In the genomic region with DNA sequence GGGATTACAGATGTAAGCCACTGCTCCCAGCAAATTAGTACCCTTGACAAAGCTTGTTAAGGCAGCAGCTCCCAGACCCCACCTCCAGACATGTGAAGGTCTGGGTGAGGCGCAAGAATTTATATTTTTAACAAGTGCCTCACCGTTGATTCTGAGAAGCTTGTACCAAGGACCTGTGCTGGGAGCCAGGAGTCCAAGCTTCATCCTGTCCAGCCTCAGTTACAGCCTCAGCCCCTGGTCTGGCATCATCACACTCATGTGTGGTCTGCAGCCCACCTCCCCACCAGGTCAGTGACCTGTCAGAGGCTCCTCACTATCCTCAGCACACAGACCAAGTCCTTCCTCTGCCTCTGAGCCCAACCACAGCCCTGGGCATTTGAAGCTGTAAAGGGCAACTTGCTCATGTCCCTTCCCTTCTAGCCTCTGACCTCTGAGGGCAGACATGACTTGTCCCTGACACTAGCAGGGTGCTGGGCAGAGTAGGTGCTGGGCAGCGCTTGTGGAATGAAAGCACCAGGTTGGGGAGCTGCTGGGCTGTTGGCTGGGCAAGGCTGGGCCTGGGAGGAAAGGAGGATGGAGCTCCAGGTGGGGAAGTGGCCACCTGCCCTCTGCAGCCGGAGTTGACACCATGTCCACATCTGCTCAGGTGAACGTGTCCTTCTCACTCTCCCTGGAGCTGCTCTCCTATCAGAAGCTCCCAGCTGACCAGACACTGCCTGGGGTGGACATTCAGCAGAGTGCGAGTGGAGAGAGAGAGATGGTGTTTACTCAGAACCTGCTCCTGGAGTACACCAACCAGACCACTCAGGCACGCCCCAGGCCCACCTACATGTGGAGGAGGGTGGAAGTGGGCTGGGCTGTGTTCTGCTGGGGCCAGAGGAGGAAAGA, we compare ENCODE assay signal across 16 cellular contexts. TPM values are rescaled to one million over a fixed set of nuclear protein-coding genes. Genes with fewer than 3 reads are reported as not detected.
DNase-seq lines count a peak whose midpoint lies in the region; ATAC-seq and TF ChIP-seq lines count a peak whose summit lies in the region.
"Had no signal": no experiment of that assay in that cellular context is flagged by ENCODE, and none has a peak within 500 bp of the region (broad histone marks: within the 10 kb centered on the region; RNA-seq: fewer than 3 reads in every experiment).

No MANE protein-coding gene starts in this region.

- DNase-seq in activated CD4-positive, alpha-beta T cell treated with anti-CD3 and anti-CD28 coated beads, Interleukin-2, amount 10 ng/mL, durations not matched to agents 7 days and 5 days, result no peak
- DNase-seq in activated CD4-positive, alpha-beta T cell treated with anti-CD3 and anti-CD28 coated beads, Interleukin-2, amount 10 ng/mL, durations not matched to agents 24 days and 14 days, result no peak
- DNase-seq in CD8-positive, alpha-beta T cell, result no peak
- DNase-seq in OCI-LY7 (ENCODE audit: low spot score), result no peak
- DNase-seq in brain microvascular endothelial cell, result no peak
- DNase-seq: DMS 273 treated with DMSO at 0.1 percent for 48 hours; NCI-H1105; NCI-H2081 treated with DMSO at 0.1 percent for 48 hours; stimulated activated CD4-positive, alpha-beta T cell treated with anti-CD3 and anti-CD28 coated beads, Interleukin-2, amount 100 ng/mL, for 24 hours had no signal

- H3K36me3 Mint-ChIP-seq in activated CD4-positive, alpha-beta T cell treated with anti-CD3 and anti-CD28 coated beads, Interleukin-2, amount 10 ng/mL, durations not matched to agents 7 days and 5 days (ENCODE audit: low read depth), result peaks cover 36% of the 10 kb centered on the region
- peaks cover 31% of the 10 kb centered on the region for H3K36me3 Mint-ChIP-seq in activated CD4-positive, alpha-beta T cell treated with anti-CD3 and anti-CD28 coated beads, Interleukin-2, amount 10 ng/mL, durations not matched to agents 24 days and 14 days (ENCODE audit: low read depth)
- peaks cover 54% of the 10 kb centered on the region for H3K36me3 Mint-ChIP-seq in CD8-positive, alpha-beta T cell
- peaks cover 69% of the 10 kb centered on the region for H3K36me3 Mint-ChIP-seq in dendritic cell treated with granulocyte-macrophage colony-stimulating factor and Interleukin-4, amounts not matched to agents 40 ng/mL and 50 ng/mL, for 4 days (ENCODE audit: low read depth)

- H3K4me1 ChIP-seq in CD8-positive, alpha-beta T cell (ENCODE audit: insufficient read depth, low read length), result no peaks in the 10 kb centered on the region
- peaks cover 3 to 10% of the 10 kb centered on the region in 2 experiments for H3K4me1 ChIP-seq in neutrophil (ENCODE audit: control insufficient read depth in 1 of 2, insufficient read depth in 1 of 2, low read depth in 1 of 2, low read length in 1 of 2)
- H3K4me1 ChIP-seq in OCI-LY7 (ENCODE audit: insufficient read depth, low read length, poor library complexity, severe bottlenecking), result no peaks in the 10 kb centered on the region
- H3K4me1 ChIP-seq: gastroesophageal sphincter had no signal

- H3K4me2 ChIP-seq in OCI-LY7 (ENCODE audit: low read length), result no peak overlapping the region

- H3K9me3 ChIP-seq in CD8-positive, alpha-beta T cell (ENCODE audit: low read length), result no peaks in the 10 kb centered on the region
- H3K9me3 ChIP-seq in neutrophil (no peaks in the 10 kb centered on the region), OCI-LY7 (ENCODE audit: low read length) (no peaks in the 10 kb centered on the region)
- H3K9me3 ChIP-seq: gastroesophageal sphincter, left lung had no signal

- no peaks in the 10 kb centered on the region for H3K9me3 Mint-ChIP-seq in activated CD4-positive, alpha-beta T cell treated with anti-CD3 and anti-CD28 coated beads, Interleukin-2, amount 10 ng/mL, durations not matched to agents 7 days and 5 days
- H3K9me3 Mint-ChIP-seq in activated CD4-positive, alpha-beta T cell treated with anti-CD3 and anti-CD28 coated beads, Interleukin-2, amount 10 ng/mL, durations not matched to agents 24 days and 14 days, result no peaks in the 10 kb centered on the region
- no peaks in the 10 kb centered on the region for H3K9me3 Mint-ChIP-seq in CD8-positive, alpha-beta T cell
- no peaks in the 10 kb centered on the region for H3K9me3 Mint-ChIP-seq in dendritic cell treated with granulocyte-macrophage colony-stimulating factor and Interleukin-4, amounts not matched to agents 40 ng/mL and 50 ng/mL, for 4 days

- H3K4me3 ChIP-seq in CD8-positive, alpha-beta T cell (ENCODE audit: low read depth, low read length), result no peak overlapping the region
- H3K4me3 ChIP-seq in neutrophil (ENCODE audit: low read depth in 1 of 2, low read length in 1 of 2), result no peak overlapping the region
- H3K4me3 ChIP-seq in OCI-LY7 (ENCODE audit: low read depth, low read length, poor library complexity, severe bottlenecking), result no peak overlapping the region
- no peak overlapping the region for H3K4me3 ChIP-seq in brain microvascular endothelial cell (ENCODE audit: low read depth, low read length)
- H3K4me3 ChIP-seq: gastroesophageal sphincter, left lung had no signal

- no peak overlapping the region for H2AFZ ChIP-seq in OCI-LY7 (ENCODE audit: low read length)

- no TSS peak for BruUV-seq in OCI-LY7 (replicated peaks; lab: Mats Ljungman, UMichigan)

- no peaks in the 10 kb centered on the region for H3K27me3 Mint-ChIP-seq in activated CD4-positive, alpha-beta T cell treated with anti-CD3 and anti-CD28 coated beads, Interleukin-2, amount 10 ng/mL, durations not matched to agents 7 days and 5 days
- no peaks in the 10 kb centered on the region for H3K27me3 Mint-ChIP-seq in activated CD4-positive, alpha-beta T cell treated with anti-CD3 and anti-CD28 coated beads, Interleukin-2, amount 10 ng/mL, durations not matched to agents 24 days and 14 days
- H3K27me3 Mint-ChIP-seq in CD8-positive, alpha-beta T cell (ENCODE audit: low read depth), result no peaks in the 10 kb centered on the region
- H3K27me3 Mint-ChIP-seq in dendritic cell treated with granulocyte-macrophage colony-stimulating factor and Interleukin-4, amounts not matched to agents 40 ng/mL and 50 ng/mL, for 4 days, result no peaks in the 10 kb centered on the region

- H3K4me1 Mint-ChIP-seq in activated CD4-positive, alpha-beta T cell treated with anti-CD3 and anti-CD28 coated beads, Interleukin-2, amount 10 ng/mL, durations not matched to agents 7 days and 5 days, result peaks cover 8% of the 10 kb centered on the region
- peaks cover 9% of the 10 kb centered on the region for H3K4me1 Mint-ChIP-seq in activated CD4-positive, alpha-beta T cell treated with anti-CD3 and anti-CD28 coated beads, Interleukin-2, amount 10 ng/mL, durations not matched to agents 24 days and 14 days
- peaks cover 8% of the 10 kb centered on the region for H3K4me1 Mint-ChIP-seq in CD8-positive, alpha-beta T cell (ENCODE audit: low read depth)
- peaks cover 5% of the 10 kb centered on the region for H3K4me1 Mint-ChIP-seq in dendritic cell treated with granulocyte-macrophage colony-stimulating factor and Interleukin-4, amounts not matched to agents 40 ng/mL and 50 ng/mL, for 4 days (ENCODE audit: low read depth)

- no peaks in the 10 kb centered on the region for H3K9me2 ChIP-seq in OCI-LY7 (ENCODE audit: insufficient read depth, low read length)

- peak overlapping the region; percentile 54 for H3K27ac Mint-ChIP-seq in activated CD4-positive, alpha-beta T cell treated with anti-CD3 and anti-CD28 coated beads, Interleukin-2, amount 10 ng/mL, durations not matched to agents 7 days and 5 days
- H3K27ac Mint-ChIP-seq in activated CD4-positive, alpha-beta T cell treated with anti-CD3 and anti-CD28 coated beads, Interleukin-2, amount 10 ng/mL, durations not matched to agents 24 days and 14 days, result no peak overlapping the region
- peak overlapping the region; percentile 66 for H3K27ac Mint-ChIP-seq in CD8-positive, alpha-beta T cell
- peak overlapping the region; percentile 35 for H3K27ac Mint-ChIP-seq in dendritic cell treated with granulocyte-macrophage colony-stimulating factor and Interleukin-4, amounts not matched to agents 40 ng/mL and 50 ng/mL, for 4 days

- POLR2A ChIA-PET in activated CD4-positive, alpha-beta T cell treated with anti-CD3 and anti-CD28 coated beads, Interleukin-2, amount 10 ng/mL, durations not matched to agents 7 days and 5 days (lab: Charles Lee), result interaction anchor here (0.7 kb wide), 1 partner anchor 17 kb away, joined by 7 read pairs; the partner anchor contains the start of gene ACAA1
- POLR2A ChIA-PET in CD8-positive, alpha-beta T cell (lab: Charles Lee), result interaction anchor here (0.7 kb wide), 1 partner anchor 298 kb away, joined by 4 read pairs; no protein-coding TSS in a partner anchor
- POLR2A ChIA-PET in OCI-LY7 (lab: Charles Lee), result interaction anchor here (1.2 kb wide), 1 partner anchor 43 kb away, joined by 3 read pairs; no protein-coding TSS in a partner anchor

- in situ Hi-C loops in brain microvascular endothelial cell (cut with HindIII; ENCODE audit: low pct_ligation_motif_present, low sequenced_read_pairs), result no loop called here

- no peak for TF ChIP-seq CTCF in CD8-positive, alpha-beta T cell (IDR thresholded peaks at IDR 0.05)
- TF ChIP-seq CTCF in neutrophil (IDR thresholded peaks at IDR 0.05), result no peak
- TF ChIP-seq CTCF in OCI-LY7 (conservative IDR thresholded peaks at IDR 0.05; ENCODE audit: low read length), result no peak
- TF ChIP-seq CTCF in brain microvascular endothelial cell (IDR thresholded peaks at IDR 0.05; ENCODE audit: low read depth, low read length, missing control alignments), result no peak

- H3K27ac ChIP-seq in CD8-positive, alpha-beta T cell (ENCODE audit: low read depth, low read length), result no peak overlapping the region
- H3K27ac ChIP-seq in neutrophil, result peak overlapping the region; percentile 35
- no peak overlapping the region for H3K27ac ChIP-seq in OCI-LY7 (ENCODE audit: low read depth, low read length, poor library complexity, severe bottlenecking)
- H3K27ac ChIP-seq in brain microvascular endothelial cell, result no peak overlapping the region
- H3K27ac ChIP-seq: left lung had no signal

- CTCF ChIA-PET in activated CD4-positive, alpha-beta T cell treated with anti-CD3 and anti-CD28 coated beads, Interleukin-2, amount 10 ng/mL, durations not matched to agents 7 days and 5 days (lab: Charles Lee), result interaction anchor here (1.2 to 2.0 kb wide), 5 partner anchors 10 to 226 kb away, joined by 3 to 15 read pairs (median 4); partner anchors contain the start of gene XYLB
- CTCF ChIA-PET in CD8-positive, alpha-beta T cell (lab: Charles Lee), result interaction anchor here (1.2 to 3.5 kb wide), 7 partner anchors 8 to 360 kb away, joined by 3 to 13 read pairs (median 4); no protein-coding TSS in a partner anchor
- CTCF ChIA-PET in OCI-LY7 (lab: Charles Lee; ENCODE audit: unreplicated experiment), result no interaction called here

- no peak for ATAC-seq in CD8-positive, alpha-beta T cell
- ATAC-seq in GM21825 (IDR thresholded peaks at IDR 0.05; ENCODE audit: unreplicated experiment), result no peak
- ATAC-seq: esophagus mucosa, gastroesophageal sphincter, HCT116, left lung had no signal

- intact Hi-C loops in activated CD4-positive, alpha-beta T cell treated with anti-CD3 and anti-CD28 coated beads, Interleukin-2, amount 10 ng/mL, durations not matched to agents 24 days and 14 days (cut with micrococcal nuclease), result no loop called here
- intact Hi-C loops in CD8-positive, alpha-beta T cell (cut with DNase I, micrococcal nuclease), result loop anchor here (2.0 to 10.0 kb wide), 7 partner anchors 107 to 532 kb away; partner anchors contain the start of genes XYLB (in 2 of the 2) and SCN5A (in 1 of the 2)
- intact Hi-C loops in dendritic cell treated with granulocyte-macrophage colony-stimulating factor and Interleukin-4, amounts not matched to agents 40 ng/mL and 50 ng/mL, for 4 days (cut with micrococcal nuclease), result loop anchor here (2.0 to 5.0 kb wide), 3 partner anchors 107 to 362 kb away; no protein-coding TSS in a partner anchor
- intact Hi-C loops in OCI-LY7 (cut with micrococcal nuclease; ENCODE audit: unreplicated experiment), result loop anchor here (5.0 kb wide), 1 partner anchor 227 kb away; the partner anchor contains the start of gene XYLB

- no peak overlapping the region for H3K4me3 Mint-ChIP-seq in activated CD4-positive, alpha-beta T cell treated with anti-CD3 and anti-CD28 coated beads, Interleukin-2, amount 10 ng/mL, durations not matched to agents 7 days and 5 days
- no peak overlapping the region for H3K4me3 Mint-ChIP-seq in activated CD4-positive, alpha-beta T cell treated with anti-CD3 and anti-CD28 coated beads, Interleukin-2, amount 10 ng/mL, durations not matched to agents 24 days and 14 days
- no peak overlapping the region for H3K4me3 Mint-ChIP-seq in CD8-positive, alpha-beta T cell
- no peak overlapping the region for H3K4me3 Mint-ChIP-seq in dendritic cell treated with granulocyte-macrophage colony-stimulating factor and Interleukin-4, amounts not matched to agents 40 ng/mL and 50 ng/mL, for 4 days

- peaks cover 10% of the 10 kb centered on the region for H3K36me3 ChIP-seq in CD8-positive, alpha-beta T cell (ENCODE audit: insufficient read depth, low read length)
- peaks cover 94% of the 10 kb centered on the region for H3K36me3 ChIP-seq in neutrophil
- H3K36me3 ChIP-seq in OCI-LY7 (ENCODE audit: insufficient read depth, low read length), result peaks cover 34% of the 10 kb centered on the region
- H3K36me3 ChIP-seq in brain microvascular endothelial cell (replicated peaks), result peaks cover 18% of the 10 kb centered on the region

- no peaks in the 10 kb centered on the region; the same call in 1 of the 2 replicates for H4K20me1 ChIP-seq in OCI-LY7 (ENCODE audit: insufficient read depth, low read length)

- H3K79me2 ChIP-seq in OCI-LY7 (ENCODE audit: insufficient read depth, low read depth, low read length), result no peaks in the 10 kb centered on the region

- H3K27me3 ChIP-seq in CD8-positive, alpha-beta T cell (ENCODE audit: insufficient read depth, low read length), result no peaks in the 10 kb centered on the region
- H3K27me3 ChIP-seq in neutrophil (no peaks in the 10 kb centered on the region), brain microvascular endothelial cell (replicated peaks) (no peaks in the 10 kb centered on the region)
- H3K27me3 ChIP-seq: gastroesophageal sphincter, left lung had no signal

RNA-seq across cellular contexts. Expression of gene ACAA1, which starts 16.9 kb away (rescaled TPM):
- 100 to 1,000 TPM in 1 of 2 experiments, 10 to 100 TPM in 1; 93.8 to 114 TPM for total RNA-seq in activated CD4-positive, alpha-beta T cell treated with anti-CD3 and anti-CD28 coated beads, Interleukin-2, amount 10 ng/mL, durations not matched to agents 7 days and 5 days
- total RNA-seq in activated CD4-positive, alpha-beta T cell treated with anti-CD3 and anti-CD28 coated beads, Interleukin-2, amount 10 ng/mL, durations not matched to agents 24 days and 14 days, result 68.7 and 71.6 TPM in 2 replicates
- 10 to 100 TPM; 49.4 to 49.9 TPM for total RNA-seq in CD8-positive, alpha-beta T cell
- 13.3 and 13.9 TPM in 2 replicates for total RNA-seq in OCI-LY7 (2014; rRNA removed; shearing (Covaris generic))
- 45.3 and 50.3 TPM in 2 replicates for total RNA-seq in OCI-LY7 (2022)

RNA-seq across cellular contexts. Expression of gene MYD88, which starts 18.4 kb away (rescaled TPM):
- 10 to 100 TPM; 74.1 to 91.1 TPM for total RNA-seq in activated CD4-positive, alpha-beta T cell treated with anti-CD3 and anti-CD28 coated beads, Interleukin-2, amount 10 ng/mL, durations not matched to agents 7 days and 5 days
- 32.0 and 36.9 TPM in 2 replicates for total RNA-seq in activated CD4-positive, alpha-beta T cell treated with anti-CD3 and anti-CD28 coated beads, Interleukin-2, amount 10 ng/mL, durations not matched to agents 24 days and 14 days
- 10 to 100 TPM; 32.2 to 32.7 TPM for total RNA-seq in CD8-positive, alpha-beta T cell
- 8.8 and 16.3 TPM in 2 replicates for total RNA-seq in OCI-LY7 (2014; rRNA removed; shearing (Covaris generic))
- 28.6 and 29.4 TPM in 2 replicates for total RNA-seq in OCI-LY7 (2022)

RNA-seq across cellular contexts. Expression of gene OXSR1, which starts 45.3 kb away (rescaled TPM):
- total RNA-seq in activated CD4-positive, alpha-beta T cell treated with anti-CD3 and anti-CD28 coated beads, Interleukin-2, amount 10 ng/mL, durations not matched to agents 7 days and 5 days, result 10 to 100 TPM; 52.4 to 57.3 TPM
- 56.4 and 58.3 TPM in 2 replicates for total RNA-seq in activated CD4-positive, alpha-beta T cell treated with anti-CD3 and anti-CD28 coated beads, Interleukin-2, amount 10 ng/mL, durations not matched to agents 24 days and 14 days
- total RNA-seq in CD8-positive, alpha-beta T cell, result 10 to 100 TPM; 45.4 to 45.6 TPM
- total RNA-seq in OCI-LY7 (2014; rRNA removed; shearing (Covaris generic)), result 21.4 and 22.4 TPM in 2 replicates
- total RNA-seq in OCI-LY7 (2022), result 42.7 and 43.7 TPM in 2 replicates
